ENCODE assay signal across 20 cellular contexts in genomic region chrX:153844509-153845082, GRCh38. TPM values are rescaled to one million over a fixed set of nuclear protein-coding genes. Genes with fewer than 3 reads are reported as not detected.
DNase-seq lines count a peak whose midpoint lies in the region; ATAC-seq, FAIRE-seq and TF ChIP-seq lines count a peak whose summit lies in the region.
"Had no signal": no experiment of that assay in that cellular context is flagged by ENCODE, and none has a peak within 500 bp of the region (broad histone marks: within the 10 kb centered on the region; RNA-seq: fewer than 3 reads in every experiment).

No MANE protein-coding gene starts in this region.

- H3K4me2 ChIP-seq in A549: no peak overlapping the region
- H3K4me2 ChIP-seq in IMR-90 (ENCODE audit: low read depth, low read length): no peak overlapping the region
- H3K4me2 ChIP-seq: SK-N-SH had no signal

- intact Hi-C loops in IMR-90 (cut with micrococcal nuclease) (no loop called here), spleen (cut with DNase I; ENCODE audit: low total_unique reads) (no loop called here)

- no peak overlapping the region for H2BK15ac ChIP-seq in IMR-90 (ENCODE audit: low read depth, low read length)

- no peak overlapping the region for H4K91ac ChIP-seq in IMR-90 (ENCODE audit: insufficient read depth, low read depth, low read length)

- no peak overlapping the region for H2BK5ac ChIP-seq in IMR-90 (ENCODE audit: low read depth, low read length, poor library complexity, severe bottlenecking)

- no peaks in the 10 kb centered on the region for H3K9me1 ChIP-seq in IMR-90 (ENCODE audit: insufficient read depth, low read length)

- ATAC-seq in A549 (no peak), IMR-90 (ENCODE audit: low read depth) (no peak), HG02970 (IDR thresholded peaks at IDR 0.05; ENCODE audit: low FRiP score, unreplicated experiment) (no peak)
- ATAC-seq: GM12878 had no signal

- H3K36me3 ChIP-seq in IMR-90 (ENCODE audit: control insufficient read depth, insufficient read depth, low read length) (no peaks in the 10 kb centered on the region), iPS-15b (ENCODE audit: control insufficient read depth, insufficient read depth, low read length) (no peaks in the 10 kb centered on the region), spleen (no peaks in the 10 kb centered on the region)
- H3K36me3 ChIP-seq: Peyer's patch had no signal

- no peaks in the 10 kb centered on the region for H3K9me3 ChIP-seq in A549
- H3K9me3 ChIP-seq in IMR-90 (ENCODE audit: control insufficient read depth, insufficient read depth, low read length): peaks cover 4% of the 10 kb centered on the region
- H3K9me3 ChIP-seq in iPS-15b (ENCODE audit: control insufficient read depth, insufficient read depth, low read length): no peaks in the 10 kb centered on the region
- H3K9me3 ChIP-seq in spleen: no peaks in the 10 kb centered on the region
- H3K9me3 ChIP-seq: Peyer's patch, SK-N-SH had no signal

- no peak overlapping the region for H2AK5ac ChIP-seq in IMR-90 (ENCODE audit: low read depth, low read length)

- dilution Hi-C loops in IMR-90 (cut with HindIII; ENCODE audit: low sequenced_read_pairs, unreplicated experiment): no loop called here

- no peak overlapping the region for H2AFZ ChIP-seq in IMR-90 (replicated peaks; ENCODE audit: low read length, poor library complexity)

- TF ChIP-seq RAD21 in A549 (conservative IDR thresholded peaks at IDR 0.05 in 1 of 2, IDR thresholded peaks at IDR 0.05 in 1 of 2): no peak
- TF ChIP-seq RAD21 in IMR-90 (IDR thresholded peaks at IDR 0.05; ENCODE audit: low read length): no peak

- no peak overlapping the region for H4K5ac ChIP-seq in IMR-90 (ENCODE audit: low read depth, low read length)

- CTCF ChIA-PET in A549 (lab: Yijun Ruan, JAX) (interaction anchor here (1.2 kb wide), 1 partner anchor 9 kb away, joined by 3 read pairs; no protein-coding TSS in a partner anchor), IMR-90 (lab: Yijun Ruan, JAX) (no interaction called here)

- no peak overlapping the region for H2AK9ac ChIP-seq in IMR-90 (replicated peaks; ENCODE audit: low read depth, low read length, poor library complexity)

- POLR2A ChIA-PET in A549 (lab: Yijun Ruan, JAX) (no interaction called here), IMR-90 (lab: Charles Lee; ENCODE audit: unreplicated experiment) (no interaction called here)

- H3K4me1 ChIP-seq in A549 (no peaks in the 10 kb centered on the region), IMR-90 (ENCODE audit: control insufficient read depth, insufficient read depth, low read length) (no peaks in the 10 kb centered on the region), iPS-15b (ENCODE audit: control insufficient read depth, insufficient read depth, low read length) (peaks cover 2% of the 10 kb centered on the region), spleen (peaks cover 0 to 4% (median 0%) of the 10 kb centered on the region in 6 donors)
- H3K4me1 ChIP-seq: Peyer's patch had no signal

- TF ChIP-seq POLR2A in A549 (IDR thresholded peaks at IDR 0.05; ENCODE audit: low read length): no peak
- no peak for TF ChIP-seq POLR2A in IMR-90 (IDR thresholded peaks at IDR 0.05; ENCODE audit: low read depth, low read length)
- TF ChIP-seq POLR2A in spleen (IDR thresholded peaks at IDR 0.05): no peak

- no peak overlapping the region for H3K23ac ChIP-seq in IMR-90 (ENCODE audit: low read depth, low read length)

- TF ChIP-seq EP300 in A549 (IDR thresholded peaks at IDR 0.05): no peak

- H3K18ac ChIP-seq in IMR-90 (ENCODE audit: low read depth, low read length): no peak overlapping the region

- H3K27me3 ChIP-seq in IMR-90 (ENCODE audit: control insufficient read depth, insufficient read depth, low read length) (peaks cover 24% of the 10 kb centered on the region), iPS-15b (ENCODE audit: control insufficient read depth, insufficient read depth, low read length) (no peaks in the 10 kb centered on the region), spleen (replicated peaks in 1 of 7) (peaks cover 0 to 36% (median 0%) of the 10 kb centered on the region in 7 donors)
- H3K27me3 ChIP-seq: Peyer's patch had no signal

- no peak overlapping the region for H3K4me3 ChIP-seq in A549
- H3K4me3 ChIP-seq in IMR-90 (ENCODE audit: insufficient read depth, low read depth, low read length): no peak overlapping the region
- peak overlapping the region; percentile 6 for H3K4me3 ChIP-seq in iPS-15b (ENCODE audit: low read depth, low read length)
- H3K4me3 ChIP-seq in spleen: no peak overlapping the region
- H3K4me3 ChIP-seq: GM12878, Peyer's patch had no signal

- H3K4ac ChIP-seq in IMR-90 (ENCODE audit: low read depth, low read length): no peak overlapping the region

- no peak for DNase-seq in A549 (ENCODE audit: low read depth in 1 of 2, low spot score in 1 of 2)
- DNase-seq in IMR-90: no peak
- no peak for DNase-seq in spleen
- no peak for DNase-seq in dermis blood vessel endothelial cell
- DNase-seq: 8988T, COR-L47, DMS153, HFFc6, Karpas-422, NCI-H187 treated with DMSO at 0.1 percent for 48 hours, NCI-H2171, NCI-H446 treated with DMSO at 0.1 percent for 48 hours, Peyer's patch, Right ventricle myocardium superior, SK-N-SH had no signal

- in situ Hi-C loops in IMR-90 (cut with MboI; ENCODE audit: low sequenced_read_pairs): no loop called here

- no peak overlapping the region for H2BK120ac ChIP-seq in IMR-90 (ENCODE audit: low read depth, low read length)

- H4K8ac ChIP-seq in IMR-90 (ENCODE audit: low read depth in 2 of 2, low read length in 2 of 2): no peak overlapping the region

- H2BK20ac ChIP-seq in IMR-90 (ENCODE audit: low read depth, low read length): no peak overlapping the region

- H3K56ac ChIP-seq in IMR-90 (ENCODE audit: extremely low read depth, insufficient read depth, low read length): no peak overlapping the region

- no peaks in the 10 kb centered on the region for H4K20me1 ChIP-seq in IMR-90 (ENCODE audit: insufficient read depth, low read length)

- H3K14ac ChIP-seq in IMR-90 (replicated peaks; ENCODE audit: low read depth, low read length): no peak overlapping the region

- H3K79me1 ChIP-seq in IMR-90 (ENCODE audit: low read depth in 1 of 2, low read length in 2 of 2): no peaks in the 10 kb centered on the region

- WGBS in A549 (ENCODE audit: missing lambda C conversion rate): 17% methylated on average over 6 of the region's 6 CpGs
- WGBS in IMR-90 (ENCODE audit: extremely low coverage in 2 of 2, insufficient read length in 1 of 2), 2 experiments: no CpG with 5 or more reads among the region's 6 CpGs
- 27 to 37% (median 31%) methylated on average over 6 of the region's 6 CpGs for WGBS in spleen, 5 donors

- H3K27ac ChIP-seq in A549 (no peak overlapping the region), IMR-90 (ENCODE audit: insufficient read depth, low read length) (no peak overlapping the region), spleen (no peak overlapping the region)
- H3K27ac ChIP-seq: HL-60, Peyer's patch had no signal

- TF ChIP-seq CTCF in A549 (IDR thresholded peaks at IDR 0.05): no peak
- no peak for TF ChIP-seq CTCF in IMR-90 (conservative IDR thresholded peaks at IDR 0.05; ENCODE audit: low read depth, low read length)
- no peak for TF ChIP-seq CTCF in spleen (IDR thresholded peaks at IDR 0.05 in 8 of 11, conservative IDR thresholded peaks at IDR 0.05 in 3 of 11)

- no TSS peak for BruUV-seq in IMR-90 (replicated peaks; lab: Mats Ljungman, UMichigan)

- H3K9ac ChIP-seq in IMR-90 (ENCODE audit: low read depth, low read length): no peak overlapping the region
- no peak overlapping the region for H3K9ac ChIP-seq in iPS-15b (ENCODE audit: low read depth, low read length)
- H3K9ac ChIP-seq: SK-N-SH had no signal

- no peak for FAIRE-seq in A549 (lab: Jason Lieb, UNC)
- FAIRE-seq: GM12878 had no signal

RNA-seq across cellular contexts. Expression of gene PDZD4, which starts 14.3 kb away (rescaled TPM):
- polyA plus RNA-seq in A549 (2011; rRNA removed): 1.2 and 1.3 TPM in 2 replicates
- polyA plus RNA-seq in A549 (2012; cell fraction: cytosol; rRNA removed): 1.7 and 2.0 TPM in 2 replicates
- polyA plus RNA-seq in A549 (2012; cell fraction: nucleus; rRNA removed): 4.9 and 5.2 TPM in 2 replicates
- 2.3 to 3.0 TPM (median 2.4 TPM) in 3 replicates for polyA plus RNA-seq in A549 (2017; fragmentation: RNase III; extraction: RNeasy Plus Mini Kit Qiagen cat#74134 plus additional on column Dnase treatment)
- 1.3 and 1.6 TPM in 2 replicates for polyA minus RNA-seq in A549 (2011; rRNA and poly(A)+ RNA removed)
- total RNA-seq in IMR-90 (2012; rRNA removed): under 0.01 and 0.28 TPM in 2 replicates
- 0.34 and 0.38 TPM in 2 replicates for polyA plus RNA-seq in IMR-90 (2012; rRNA removed)
- polyA plus RNA-seq in IMR-90 (2012; cell fraction: cytosol; rRNA removed): 0.21 and 0.30 TPM in 2 replicates
- polyA plus RNA-seq in IMR-90 (2012; cell fraction: nucleus; rRNA removed; ENCODE audit: low replicate concordance): 1.8 and 2.2 TPM in 2 replicates
- 10 to 100 TPM in 5 of 7 donors, 1 to 10 TPM in 2; 6.4 to 15.4 (median 10.7) TPM for total RNA-seq in spleen
- 10 to 100 TPM in 1 of 3 donors, 1 to 10 TPM in 2; 3.7 to 21.8 (median 9.4) TPM for polyA plus RNA-seq in spleen
- total RNA-seq in dermis blood vessel endothelial cell: 0.23 and 0.68 TPM in 2 replicates
- total RNA-seq: HFFc6 had no signal
- polyA plus RNA-seq: CD14-positive monocyte had no signal

RNA-seq across cellular contexts. Expression of gene L1CAM, which starts 41.4 kb away (rescaled TPM):
- polyA plus RNA-seq in A549 (2011; rRNA removed) (1.9 and 3.1 TPM in 2 replicates), A549 (2017; fragmentation: RNase III; extraction: RNeasy Plus Mini Kit Qiagen cat#74134 plus additional on column Dnase treatment) (12.8 to 14.2 TPM (median 13.3 TPM) in 3 replicates), IMR-90 (2012; rRNA removed) (1.9 and 2.2 TPM in 2 replicates), spleen (1 to 10 TPM; 1.6 to 3.4 (median 3.2) TPM)
- polyA plus RNA-seq in A549 (2012; cell fraction: cytosol; rRNA removed): 2.7 and 4.0 TPM in 2 replicates
- 10.8 and 12.9 TPM in 2 replicates for polyA plus RNA-seq in A549 (2012; cell fraction: nucleus; rRNA removed)
- polyA minus RNA-seq in A549 (2011; rRNA and poly(A)+ RNA removed): 4.3 and 5.0 TPM in 2 replicates
- total RNA-seq in IMR-90 (2012; rRNA removed) (0.36 and 0.56 TPM in 2 replicates), spleen (1 to 10 TPM; 1.2 to 5.1 (median 2.2) TPM), dermis blood vessel endothelial cell (1.1 and 2.4 TPM in 2 replicates)
- polyA plus RNA-seq in IMR-90 (2012; cell fraction: cytosol; rRNA removed): 0.80 and 1.8 TPM in 2 replicates
- polyA plus RNA-seq in IMR-90 (2012; cell fraction: nucleus; rRNA removed; ENCODE audit: low replicate concordance): 1.3 and 2.2 TPM in 2 replicates
- polyA plus RNA-seq: CD14-positive monocyte had no signal

RNA-seq across cellular contexts. Expression of gene SSR4, which starts 50.1 kb away (rescaled TPM):
- polyA plus RNA-seq in A549 (2011; rRNA removed): 212 and 293 TPM in 2 replicates
- 446 and 484 TPM in 2 replicates for polyA plus RNA-seq in A549 (2012; cell fraction: cytosol; rRNA removed)
- 340 and 444 TPM in 2 replicates for polyA plus RNA-seq in A549 (2012; cell fraction: nucleus; rRNA removed)
- polyA plus RNA-seq in A549 (2017; fragmentation: RNase III; extraction: RNeasy Plus Mini Kit Qiagen cat#74134 plus additional on column Dnase treatment): 347 to 354 TPM (median 352 TPM) in 3 replicates
- polyA minus RNA-seq in A549 (2011; rRNA and poly(A)+ RNA removed): 139 and 189 TPM in 2 replicates
- 118 and 141 TPM in 2 replicates for total RNA-seq in IMR-90 (2012; rRNA removed)
- 480 and 481 TPM in 2 replicates for polyA plus RNA-seq in IMR-90 (2012; rRNA removed)
- 329 and 598 TPM in 2 replicates for polyA plus RNA-seq in IMR-90 (2012; cell fraction: cytosol; rRNA removed)
- polyA plus RNA-seq in IMR-90 (2012; cell fraction: nucleus; rRNA removed; ENCODE audit: low replicate concordance): 171 and 243 TPM in 2 replicates
- 100 to 1,000 TPM; 144 to 307 (median 217) TPM for total RNA-seq in spleen
- polyA plus RNA-seq in spleen: 100 to 1,000 TPM; 357 to 488 (median 359) TPM
- 75.9 and 143 TPM in 2 replicates for total RNA-seq in dermis blood vessel endothelial cell

RNA-seq across cellular contexts. Expression of gene IDH3G, which starts 50.4 kb away (rescaled TPM):
- polyA plus RNA-seq in A549 (2011; rRNA removed) (45.6 and 50.7 TPM in 2 replicates), A549 (2017; fragmentation: RNase III; extraction: RNeasy Plus Mini Kit Qiagen cat#74134 plus additional on column Dnase treatment) (58.5 to 60.3 TPM (median 59.9 TPM) in 3 replicates), IMR-90 (2012; rRNA removed) (85.7 and 95.0 TPM in 2 replicates), spleen (10 to 100 TPM; 32.7 to 47.0 (median 41.3) TPM)
- 115 and 121 TPM in 2 replicates for polyA plus RNA-seq in A549 (2012; cell fraction: cytosol; rRNA removed)
- polyA plus RNA-seq in A549 (2012; cell fraction: nucleus; rRNA removed): 209 and 300 TPM in 2 replicates
- polyA minus RNA-seq in A549 (2011; rRNA and poly(A)+ RNA removed): 102 and 107 TPM in 2 replicates
- total RNA-seq in IMR-90 (2012; rRNA removed) (75.8 and 79.4 TPM in 2 replicates), spleen (10 to 100 TPM; 51.8 to 92.7 (median 68.7) TPM), dermis blood vessel endothelial cell (35.1 and 63.9 TPM in 2 replicates)
- 67.0 and 200 TPM in 2 replicates for polyA plus RNA-seq in IMR-90 (2012; cell fraction: cytosol; rRNA removed)
- 164 and 364 TPM in 2 replicates for polyA plus RNA-seq in IMR-90 (2012; cell fraction: nucleus; rRNA removed; ENCODE audit: low replicate concordance)

RNA-seq across cellular contexts. Expression of gene AVPR2, which starts 59.9 kb away (rescaled TPM):
- polyA plus RNA-seq in A549 (2011; rRNA removed) (not detected in 2 replicates), A549 (2017; fragmentation: RNase III; extraction: RNeasy Plus Mini Kit Qiagen cat#74134 plus additional on column Dnase treatment) (0.05 TPM in 1 of 3 replicates, not detected in the others), IMR-90 (2012; rRNA removed) (not detected in 2 replicates), spleen (under 1 TPM; 0.22 to 0.77 (median 0.26) TPM)
- 0.03 and 0.05 TPM in 2 replicates for polyA plus RNA-seq in A549 (2012; cell fraction: cytosol; rRNA removed)
- 0.04 TPM in 1 of 2 replicates, not detected in the other for polyA plus RNA-seq in A549 (2012; cell fraction: nucleus; rRNA removed)
- polyA minus RNA-seq in A549 (2011; rRNA and poly(A)+ RNA removed): not detected in 2 replicates
- total RNA-seq in IMR-90 (2012; rRNA removed) (not detected in 2 replicates), spleen (under 1 TPM in 1 of 7 donors, not detected in 6; 0.52 TPM), dermis blood vessel endothelial cell (4.7 and 6.3 TPM in 2 replicates)
- not detected in 2 replicates for polyA plus RNA-seq in IMR-90 (2012; cell fraction: cytosol; rRNA removed)
- polyA plus RNA-seq in IMR-90 (2012; cell fraction: nucleus; rRNA removed; ENCODE audit: low replicate concordance): not detected in 2 replicates
- total RNA-seq: GM12878, HFFc6 had no signal
- polyA plus RNA-seq: SK-N-SH had no signal
